Comparison of ENCODE assay signal across 14 cellular contexts in the genomic region with DNA sequence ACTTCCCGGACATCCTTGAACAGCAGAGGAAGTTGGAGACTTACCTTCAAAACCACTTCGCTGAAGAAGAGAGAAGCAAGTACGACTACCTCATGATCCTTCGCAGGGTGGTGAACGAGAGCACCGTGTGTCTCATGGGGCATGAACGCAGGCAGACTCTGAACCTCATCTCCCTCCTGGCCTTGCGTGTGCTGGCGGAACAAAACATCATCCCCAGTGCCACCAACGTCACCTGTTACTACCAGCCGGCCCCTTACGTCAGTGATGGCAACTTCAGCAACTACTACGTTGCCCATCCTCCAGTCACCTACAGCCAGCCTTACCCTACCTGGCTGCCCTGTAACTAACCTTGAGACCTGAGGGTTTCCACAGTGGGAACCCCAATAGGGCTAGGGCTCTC. TPM values are rescaled to one million over a fixed set of nuclear protein-coding genes. Genes with fewer than 3 reads are reported as not detected.
DNase-seq lines count a peak whose midpoint lies in the region; ATAC-seq lines count a peak whose summit lies in the region.
"Had no signal": no experiment of that assay in that cellular context is flagged by ENCODE, and none has a peak within 500 bp of the region (broad histone marks: within the 10 kb centered on the region; RNA-seq: fewer than 3 reads in every experiment).

No MANE protein-coding gene starts in this region.

- no peaks in the 10 kb centered on the region for H3K36me3 ChIP-seq in H7 (replicated peaks; ENCODE audit: control insufficient read depth, insufficient read depth, low read length)

- H3K27me3 Mint-ChIP-seq in central memory CD8-positive, alpha-beta T cell, result no peaks in the 10 kb centered on the region
- H3K27me3 Mint-ChIP-seq in natural killer cell treated with Interleukin-12 subunit alpha and Interleukin-12 subunit beta and Interleukin-15 and Interleukin-18, amount 100 ng/mL, for 72 hours, result no peaks in the 10 kb centered on the region

- ATAC-seq in central memory CD8-positive, alpha-beta T cell (replicated peaks; ENCODE audit: extremely low read depth, poor library complexity, severe bottlenecking), result no peak
- ATAC-seq in natural killer cell treated with Interleukin-12 subunit alpha and Interleukin-12 subunit beta and Interleukin-15 and Interleukin-18, amount 100 ng/mL, for 72 hours, result no peak
- no peak for ATAC-seq in left cardiac atrium
- ATAC-seq in GM21737 (IDR thresholded peaks at IDR 0.05; ENCODE audit: unreplicated experiment), result no peak

- H3K4me3 ChIP-seq in H7 (ENCODE audit: insufficient read depth, low read depth, low read length), result no peak overlapping the region
- H3K4me3 ChIP-seq: BLaER1 had no signal

- H3K9me3 Mint-ChIP-seq in central memory CD8-positive, alpha-beta T cell, result no peaks in the 10 kb centered on the region
- H3K9me3 Mint-ChIP-seq in natural killer cell treated with Interleukin-12 subunit alpha and Interleukin-12 subunit beta and Interleukin-15 and Interleukin-18, amount 100 ng/mL, for 72 hours, result no peaks in the 10 kb centered on the region
- H3K9me3 Mint-ChIP-seq: HFFc6 had no signal

- no peak overlapping the region for H3K27ac Mint-ChIP-seq in central memory CD8-positive, alpha-beta T cell (ENCODE audit: low read depth)
- peak overlapping the region in 1 of 2 donors; percentile 58 for H3K27ac Mint-ChIP-seq in natural killer cell treated with Interleukin-12 subunit alpha and Interleukin-12 subunit beta and Interleukin-15 and Interleukin-18, amount 100 ng/mL, for 72 hours
- H3K27ac Mint-ChIP-seq: HFFc6 had no signal

- peaks cover 59% of the 10 kb centered on the region for H3K36me3 Mint-ChIP-seq in central memory CD8-positive, alpha-beta T cell (ENCODE audit: insufficient read depth)
- H3K36me3 Mint-ChIP-seq in natural killer cell treated with Interleukin-12 subunit alpha and Interleukin-12 subunit beta and Interleukin-15 and Interleukin-18, amount 100 ng/mL, for 72 hours, result peaks cover 65% of the 10 kb centered on the region

- peaks cover 79% of the 10 kb centered on the region for H3K4me1 Mint-ChIP-seq in central memory CD8-positive, alpha-beta T cell
- peaks cover 69 to 76% of the 10 kb centered on the region in 2 donors for H3K4me1 Mint-ChIP-seq in natural killer cell treated with Interleukin-12 subunit alpha and Interleukin-12 subunit beta and Interleukin-15 and Interleukin-18, amount 100 ng/mL, for 72 hours (ENCODE audit: low read depth in 2 of 2)

- H3K4me3 Mint-ChIP-seq in central memory CD8-positive, alpha-beta T cell, result peak overlapping the region; percentile 21
- peak overlapping the region; percentile 34 for H3K4me3 Mint-ChIP-seq in natural killer cell treated with Interleukin-12 subunit alpha and Interleukin-12 subunit beta and Interleukin-15 and Interleukin-18, amount 100 ng/mL, for 72 hours
- H3K4me3 Mint-ChIP-seq: HFFc6 had no signal

- intact Hi-C loops in left cardiac atrium (cut with DNase I), result no loop called here

- DNase-seq in activated CD8-positive, alpha-beta memory T cell treated with anti-CD3 and anti-CD28 coated beads for 24 hours, result peak; percentile 37
- no peak for DNase-seq in activated CD8-positive, alpha-beta memory T cell treated with anti-CD3 and anti-CD28 coated beads, Interleukin-2, amount 50 U/mL, for 4 hours
- no peak for DNase-seq in central memory CD8-positive, alpha-beta T cell (ENCODE audit: low spot score in 2 of 2)
- no peak for DNase-seq in natural killer cell treated with Interleukin-12 subunit alpha and Interleukin-12 subunit beta and Interleukin-15 and Interleukin-18, amount 100 ng/mL, for 72 hours (ENCODE audit: low spot score)
- DNase-seq in left cardiac atrium, result no peak
- DNase-seq in H7, result no peak
- no peak for DNase-seq in ecto neural progenitor cell (ENCODE audit: low spot score)
- DNase-seq: DMS53, GF-D8, GOT3, HCEC 1CT, HFFc6 had no signal

- H3K27me3 ChIP-seq in H7 (ENCODE audit: control insufficient read depth, insufficient read depth, low read length), result no peaks in the 10 kb centered on the region
- H3K27me3 ChIP-seq: BLaER1 had no signal

RNA-seq across cellular contexts. Expression of a gene that starts 17.9 kb away (rescaled TPM):
- total RNA-seq in natural killer cell treated with Interleukin-12 subunit alpha and Interleukin-12 subunit beta and Interleukin-15 and Interleukin-18, amount 100 ng/mL, for 72 hours, result 10 to 100 TPM; 75.1 to 86.2 TPM
- total RNA-seq in left cardiac atrium, result 10 to 100 TPM; 16.3 to 21.6 TPM
- 0.26 and 0.48 TPM in 2 replicates for total RNA-seq in H7 (2014; rRNA removed; shearing (Covaris generic))

Comparison
In these comparisons a context has a peak if more than half of its experiments do, and no peak if none do; other contexts are left out.
1. RNA of a gene that starts 17.9 kb away (total RNA-seq): 75.1 to 86.2 TPM in natural killer cell treated with Interleukin-12 subunit alpha and Interleukin-12 subunit beta and Interleukin-15 and Interleukin-18, amount 100 ng/mL, for 72 hours and 16.3 to 21.6 TPM in left cardiac atrium; 0.26 to 0.48 TPM in H7; every median in the first group is over 10 times any median in the second.